Comparison of ENCODE assay signal across 8 cellular contexts in genomic region chr1:226708342-226708780, GRCh38. TPM values are rescaled to one million over a fixed set of nuclear protein-coding genes. Genes with fewer than 3 reads are reported as not detected.
A peak's percentile ranks its signal among the peaks of the same experiment; 100 is the strongest.
DNase-seq lines count a peak whose midpoint lies in the region; ATAC-seq and TF ChIP-seq lines count a peak whose summit lies in the region.

No MANE protein-coding gene starts in this region.

- H3K27me3 Mint-ChIP-seq in activated T-helper 2 cell treated with anti-CD3 and anti-CD28 coated beads, Interferon-gamma antibody, Interleukin-2, Interleukin-4, amounts not matched to agents 10 μg/mL and 5 μg/mL and 100 μg/mL, durations not matched to agents 14 hours and 24 hours and 36 hours (ENCODE audit: low read depth) = no peaks in the 10 kb centered on the region

- intact Hi-C loops in activated T-helper 2 cell treated with anti-CD3 and anti-CD28 coated beads, Interferon-gamma antibody, Interleukin-2, Interleukin-4, amounts not matched to agents 10 μg/mL and 5 μg/mL and 100 μg/mL, durations not matched to agents 14 hours and 24 hours and 36 hours (cut with micrococcal nuclease) = no loop called here
- intact Hi-C loops in transverse colon (cut with DNase I; ENCODE audit: low total_unique reads) = no loop called here

- H3K4me1 Mint-ChIP-seq in activated T-helper 2 cell treated with anti-CD3 and anti-CD28 coated beads, Interferon-gamma antibody, Interleukin-2, Interleukin-4, amounts not matched to agents 10 μg/mL and 5 μg/mL and 100 μg/mL, durations not matched to agents 14 hours and 24 hours and 36 hours (ENCODE audit: low read depth) = peaks cover 75% of the 10 kb centered on the region

- DNase-seq in stimulated activated CD4-positive, alpha-beta T cell treated with anti-CD3 and anti-CD28 coated beads, Interleukin-1b, Interleukin-23, amount 100 ng/mL, for 48 hours = peak; percentile 57
- no peak for DNase-seq in stimulated activated CD4-positive, alpha-beta T cell treated with anti-CD3 and anti-CD28 coated beads, Interleukin-12 subunit alpha, Interleukin-12 subunit beta, amount 100 ng/mL, for 4 hours
- no peak for DNase-seq in activated T-helper 2 cell treated with anti-CD3 and anti-CD28 coated beads, Interferon-gamma antibody, Interleukin-2, Interleukin-4, amounts not matched to agents 10 μg/mL and 5 μg/mL and 100 μg/mL, durations not matched to agents 14 hours and 24 hours and 36 hours (ENCODE audit: low spot score)
- peak; percentile 79 for DNase-seq in hepatic stellate cell (ENCODE audit: low spot score)
- DNase-seq in transverse colon = no peak
- DNase-seq in NCI-H526 treated with DMSO at 0.1 percent for 48 hours (lab: John Stamatoyannopoulos, UW) = no peak
- no peak for DNase-seq in AML-193 (lab: John Stamatoyannopoulos, UW)

- peaks cover 9 to 67% (median 33%) of the 10 kb centered on the region in 4 donors for H3K4me1 ChIP-seq in transverse colon

- H3K36me3 Mint-ChIP-seq in activated T-helper 2 cell treated with anti-CD3 and anti-CD28 coated beads, Interferon-gamma antibody, Interleukin-2, Interleukin-4, amounts not matched to agents 10 μg/mL and 5 μg/mL and 100 μg/mL, durations not matched to agents 14 hours and 24 hours and 36 hours (ENCODE audit: low read depth) = peaks cover 57% of the 10 kb centered on the region

- no peaks in the 10 kb centered on the region for H3K9me3 Mint-ChIP-seq in activated T-helper 2 cell treated with anti-CD3 and anti-CD28 coated beads, Interferon-gamma antibody, Interleukin-2, Interleukin-4, amounts not matched to agents 10 μg/mL and 5 μg/mL and 100 μg/mL, durations not matched to agents 14 hours and 24 hours and 36 hours

- H3K27me3 ChIP-seq in transverse colon = no peaks in the 10 kb centered on the region

- H3K4me3 ChIP-seq in transverse colon = no peak overlapping the region

- peak overlapping the region; percentile 45 for H3K4me3 Mint-ChIP-seq in activated T-helper 2 cell treated with anti-CD3 and anti-CD28 coated beads, Interferon-gamma antibody, Interleukin-2, Interleukin-4, amounts not matched to agents 10 μg/mL and 5 μg/mL and 100 μg/mL, durations not matched to agents 14 hours and 24 hours and 36 hours (ENCODE audit: low read depth)

- in situ Hi-C loops in transverse colon (cut with MboI; ENCODE audit: low pct_ligation_motif_present in 1 of 4, low pct_unique_long_range_greater_than_20kb in 1 of 4, low sequenced_read_pairs in 3 of 4) = no loop called here

- no peak for TF ChIP-seq EP300 in transverse colon (IDR thresholded peaks at IDR 0.05; ENCODE audit: low read depth)

- H3K27ac ChIP-seq in transverse colon = peak overlapping the region; percentile 64 to 95 (median 80)

- TF ChIP-seq CTCF in transverse colon (IDR thresholded peaks at IDR 0.05) = no peak

- 37 to 40% methylated on average over 3 to 6 of the region's 6 CpGs for WGBS in transverse colon (ENCODE audit: low coverage in 1 of 2), 2 donors

- H3K27ac Mint-ChIP-seq in activated T-helper 2 cell treated with anti-CD3 and anti-CD28 coated beads, Interferon-gamma antibody, Interleukin-2, Interleukin-4, amounts not matched to agents 10 μg/mL and 5 μg/mL and 100 μg/mL, durations not matched to agents 14 hours and 24 hours and 36 hours = peak overlapping the region; percentile 84

- no peaks in the 10 kb centered on the region for H3K36me3 ChIP-seq in transverse colon

- ATAC-seq in HG03565 (IDR thresholded peaks at IDR 0.05; ENCODE audit: unreplicated experiment) = no peak

- TF ChIP-seq POLR2A in transverse colon (IDR thresholded peaks at IDR 0.05) = no peak

- no peaks in the 10 kb centered on the region for H3K9me3 ChIP-seq in transverse colon

RNA-seq across cellular contexts. Expression of gene ITPKB, which starts 30.7 kb away (rescaled TPM):
- 27.6 and 30.0 TPM in 2 replicates for total RNA-seq in activated T-helper 2 cell treated with anti-CD3 and anti-CD28 coated beads, Interferon-gamma antibody, Interleukin-2, Interleukin-4, amounts not matched to agents 10 μg/mL and 5 μg/mL and 100 μg/mL, durations not matched to agents 14 hours and 24 hours and 36 hours
- 10 to 100 TPM; 14.3 to 57.6 (median 23.7) TPM for total RNA-seq in transverse colon

Comparison
In these comparisons a context has a peak if more than half of its experiments do, and no peak if none do; other contexts are left out.
1. DNase-seq: peak in stimulated activated CD4-positive, alpha-beta T cell treated with anti-CD3 and anti-CD28 coated beads, Interleukin-1b, Interleukin-23, amount 100 ng/mL, for 48 hours (single experiment) and hepatic stellate cell (single experiment); none in stimulated activated CD4-positive, alpha-beta T cell treated with anti-CD3 and anti-CD28 coated beads, Interleukin-12 subunit alpha, Interleukin-12 subunit beta, amount 100 ng/mL, for 4 hours (single experiment), activated T-helper 2 cell treated with anti-CD3 and anti-CD28 coated beads, Interferon-gamma antibody, Interleukin-2, Interleukin-4, amounts not matched to agents 10 μg/mL and 5 μg/mL and 100 μg/mL, durations not matched to agents 14 hours and 24 hours and 36 hours (single experiment), transverse colon (single experiment), NCI-H526 treated with DMSO at 0.1 percent for 48 hours (single experiment) and AML-193 (0 of 2).